ENCODE assay signal across 1 cellular context in the genomic region with DNA sequence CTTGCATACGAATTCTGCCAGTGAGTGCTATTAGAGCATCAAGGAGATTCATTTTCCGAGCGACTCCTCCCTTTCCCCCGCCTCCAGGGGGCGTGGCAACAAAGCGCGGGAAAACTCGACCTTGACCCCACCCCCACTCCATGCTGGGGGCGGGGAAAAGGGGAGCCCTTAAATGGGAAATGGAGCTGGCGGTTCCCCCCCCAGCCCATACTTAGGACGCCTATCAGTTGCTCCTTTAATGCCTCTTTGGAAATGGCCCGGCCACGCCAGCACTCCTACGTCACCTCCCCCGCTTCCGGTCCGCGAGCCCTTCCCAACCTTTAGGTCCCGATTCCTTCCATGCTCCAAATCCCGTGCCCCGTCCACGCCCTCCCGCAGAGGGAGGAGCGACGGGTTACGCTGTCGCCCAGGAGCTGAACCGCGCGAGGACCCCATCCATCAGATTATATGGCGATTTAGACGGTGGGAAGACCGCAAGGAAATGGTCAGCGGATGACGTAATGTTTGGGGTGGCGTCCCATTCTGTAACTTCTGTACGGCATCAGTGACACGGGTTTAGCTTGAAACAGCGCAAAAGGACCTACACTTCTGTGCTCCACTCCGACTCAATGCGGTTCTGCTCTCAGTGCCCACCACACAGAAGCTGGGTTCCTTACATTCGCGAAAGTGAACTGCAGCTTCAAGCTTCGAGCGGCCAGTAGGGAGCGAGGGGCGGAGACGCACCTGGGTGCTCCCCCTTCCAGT.
TF ChIP-seq lines count a peak whose summit lies in the region.

No MANE protein-coding gene starts in this region.

TF ChIP-seq in HepG2, 621 proteins besides CTCF, POLR2A, EP300 and RAD21 (continued from another document and continues in another):
- TF ChIP-seq, protein P1, sequence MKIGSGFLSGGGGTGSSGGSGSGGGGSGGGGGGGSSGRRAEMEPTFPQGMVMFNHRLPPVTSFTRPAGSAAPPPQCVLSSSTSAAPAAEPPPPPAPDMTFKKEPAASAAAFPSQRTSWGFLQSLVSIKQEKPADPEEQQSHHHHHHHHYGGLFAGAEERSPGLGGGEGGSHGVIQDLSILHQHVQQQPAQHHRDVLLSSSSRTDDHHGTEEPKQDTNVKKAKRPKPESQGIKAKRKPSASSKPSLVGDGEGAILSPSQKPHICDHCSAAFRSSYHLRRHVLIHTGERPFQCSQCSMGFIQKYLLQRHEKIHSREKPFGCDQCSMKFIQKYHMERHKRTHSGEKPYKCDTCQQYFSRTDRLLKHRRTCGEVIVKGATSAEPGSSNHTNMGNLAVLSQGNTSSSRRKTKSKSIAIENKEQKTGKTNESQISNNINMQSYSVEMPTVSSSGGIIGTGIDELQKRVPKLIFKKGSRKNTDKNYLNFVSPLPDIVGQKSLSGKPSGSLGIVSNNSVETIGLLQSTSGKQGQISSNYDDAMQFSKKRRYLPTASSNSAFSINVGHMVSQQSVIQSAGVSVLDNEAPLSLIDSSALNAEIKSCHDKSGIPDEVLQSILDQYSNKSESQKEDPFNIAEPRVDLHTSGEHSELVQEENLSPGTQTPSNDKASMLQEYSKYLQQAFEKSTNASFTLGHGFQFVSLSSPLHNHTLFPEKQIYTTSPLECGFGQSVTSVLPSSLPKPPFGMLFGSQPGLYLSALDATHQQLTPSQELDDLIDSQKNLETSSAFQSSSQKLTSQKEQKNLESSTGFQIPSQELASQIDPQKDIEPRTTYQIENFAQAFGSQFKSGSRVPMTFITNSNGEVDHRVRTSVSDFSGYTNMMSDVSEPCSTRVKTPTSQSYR (CRISPR knock-in tag; IDR thresholded peaks at IDR 0.05; ENCODE audit: borderline replicate concordance): peak; percentile 94
- TF ChIP-seq HDAC1 (CRISPR knock-in tag; IDR thresholded peaks at IDR 0.05) (peak; percentile 84), ZNF280D (CRISPR knock-in tag; IDR thresholded peaks at IDR 0.05) (0 out of 2 replicates have a peak, but pooled peaks have one; percentile 56), ZFP41 (CRISPR knock-in tag; IDR thresholded peaks at IDR 0.05; ENCODE audit: borderline replicate concordance) (no peak; the same call in 1 of the 2 replicates), REXO4 (CRISPR knock-in tag; IDR thresholded peaks at IDR 0.05; ENCODE audit: borderline replicate concordance) (no peak), MEIS2 (CRISPR knock-in tag; IDR thresholded peaks at IDR 0.05) (peak; percentile 2), MAFF (IDR thresholded peaks at IDR 0.05; ENCODE audit: low read depth, low read length) (no peak), ZBTB20 (CRISPR knock-in tag; IDR thresholded peaks at IDR 0.05; ENCODE audit: borderline replicate concordance, low read depth) (peak; percentile 77; the same call in 1 of the 2 replicates), KDM4B (CRISPR knock-in tag; IDR thresholded peaks at IDR 0.05) (no peak), NFE2L2 (IDR thresholded peaks at IDR 0.05; ENCODE audit: low read length) (no peak), ZKSCAN8 (CRISPR knock-in tag; IDR thresholded peaks at IDR 0.05; ENCODE audit: borderline replicate concordance) (no peak), NBN (conservative IDR thresholded peaks at IDR 0.05) (no peak), SATB2 (CRISPR knock-in tag; IDR thresholded peaks at IDR 0.05) (peak; percentile 55; the same call in 1 of the 2 replicates), ZNF253 (CRISPR knock-in tag; IDR thresholded peaks at IDR 0.05; ENCODE audit: borderline replicate concordance) (no peak; the same call in 1 of the 2 replicates), ZNF549 (CRISPR knock-in tag; IDR thresholded peaks at IDR 0.05) (no peak), NFIB (CRISPR knock-in tag; IDR thresholded peaks at IDR 0.05; ENCODE audit: borderline replicate concordance) (no peak), SP4 (CRISPR knock-in tag; IDR thresholded peaks at IDR 0.05) (peak; percentile 91), SNAPC2 (CRISPR knock-in tag; IDR thresholded peaks at IDR 0.05) (no peak; the same call in 1 of the 2 replicates), SMC3 (IDR thresholded peaks at IDR 0.05; ENCODE audit: low read length) (no peak), ZNF180 (CRISPR knock-in tag; IDR thresholded peaks at IDR 0.05; ENCODE audit: borderline replicate concordance, low read depth) (no peak), NFYB (CRISPR knock-in tag; IDR thresholded peaks at IDR 0.05) (no peak), GATA4 (IDR thresholded peaks at IDR 0.05; ENCODE audit: borderline replicate concordance, low read depth) (peak; percentile 14; the same call in 1 of the 2 replicates), THYN1 (CRISPR knock-in tag; IDR thresholded peaks at IDR 0.05; ENCODE audit: borderline replicate concordance, low read depth) (no peak), ZFP82 (CRISPR knock-in tag; IDR thresholded peaks at IDR 0.05; ENCODE audit: borderline replicate concordance) (0 out of 2 replicates have a peak, but pooled peaks have one; percentile 15), ZNF589 (CRISPR knock-in tag; conservative IDR thresholded peaks at IDR 0.05) (0 out of 2 replicates have a peak, but pooled peaks have one; percentile 59), KLF13 (CRISPR knock-in tag; IDR thresholded peaks at IDR 0.05) (no peak), ARNT2 (CRISPR knock-in tag; IDR thresholded peaks at IDR 0.05; ENCODE audit: low read depth) (peak; percentile 69; the same call in 1 of the 2 replicates), NR2F1 (CRISPR knock-in tag; IDR thresholded peaks at IDR 0.05) (peak in 1 of 2 experiments; percentile 83; a peak in 2 of 4 replicates)
- TF ChIP-seq, protein P2, sequence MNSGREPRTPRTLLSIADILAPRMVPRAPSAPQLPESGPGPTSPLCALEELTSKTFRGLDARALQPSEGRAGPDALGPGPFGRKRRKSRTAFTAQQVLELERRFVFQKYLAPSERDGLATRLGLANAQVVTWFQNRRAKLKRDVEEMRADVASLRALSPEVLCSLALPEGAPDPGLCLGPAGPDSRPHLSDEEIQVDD (CRISPR knock-in tag; IDR thresholded peaks at IDR 0.05; ENCODE audit: borderline replicate concordance): no peak
- TF ChIP-seq, protein P3, sequence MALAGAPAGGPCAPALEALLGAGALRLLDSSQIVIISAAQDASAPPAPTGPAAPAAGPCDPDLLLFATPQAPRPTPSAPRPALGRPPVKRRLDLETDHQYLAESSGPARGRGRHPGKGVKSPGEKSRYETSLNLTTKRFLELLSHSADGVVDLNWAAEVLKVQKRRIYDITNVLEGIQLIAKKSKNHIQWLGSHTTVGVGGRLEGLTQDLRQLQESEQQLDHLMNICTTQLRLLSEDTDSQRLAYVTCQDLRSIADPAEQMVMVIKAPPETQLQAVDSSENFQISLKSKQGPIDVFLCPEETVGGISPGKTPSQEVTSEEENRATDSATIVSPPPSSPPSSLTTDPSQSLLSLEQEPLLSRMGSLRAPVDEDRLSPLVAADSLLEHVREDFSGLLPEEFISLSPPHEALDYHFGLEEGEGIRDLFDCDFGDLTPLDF (CRISPR knock-in tag; IDR thresholded peaks at IDR 0.05): peak; percentile 96
- TF ChIP-seq, protein P4, sequence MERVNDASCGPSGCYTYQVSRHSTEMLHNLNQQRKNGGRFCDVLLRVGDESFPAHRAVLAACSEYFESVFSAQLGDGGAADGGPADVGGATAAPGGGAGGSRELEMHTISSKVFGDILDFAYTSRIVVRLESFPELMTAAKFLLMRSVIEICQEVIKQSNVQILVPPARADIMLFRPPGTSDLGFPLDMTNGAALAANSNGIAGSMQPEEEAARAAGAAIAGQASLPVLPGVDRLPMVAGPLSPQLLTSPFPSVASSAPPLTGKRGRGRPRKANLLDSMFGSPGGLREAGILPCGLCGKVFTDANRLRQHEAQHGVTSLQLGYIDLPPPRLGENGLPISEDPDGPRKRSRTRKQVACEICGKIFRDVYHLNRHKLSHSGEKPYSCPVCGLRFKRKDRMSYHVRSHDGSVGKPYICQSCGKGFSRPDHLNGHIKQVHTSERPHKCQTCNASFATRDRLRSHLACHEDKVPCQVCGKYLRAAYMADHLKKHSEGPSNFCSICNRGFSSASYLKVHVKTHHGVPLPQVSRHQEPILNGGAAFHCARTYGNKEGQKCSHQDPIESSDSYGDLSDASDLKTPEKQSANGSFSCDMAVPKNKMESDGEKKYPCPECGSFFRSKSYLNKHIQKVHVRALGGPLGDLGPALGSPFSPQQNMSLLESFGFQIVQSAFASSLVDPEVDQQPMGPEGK (CRISPR knock-in tag; IDR thresholded peaks at IDR 0.05): peak; percentile 79; the same call in 1 of the 2 replicates
- TF ChIP-seq, protein P5, sequence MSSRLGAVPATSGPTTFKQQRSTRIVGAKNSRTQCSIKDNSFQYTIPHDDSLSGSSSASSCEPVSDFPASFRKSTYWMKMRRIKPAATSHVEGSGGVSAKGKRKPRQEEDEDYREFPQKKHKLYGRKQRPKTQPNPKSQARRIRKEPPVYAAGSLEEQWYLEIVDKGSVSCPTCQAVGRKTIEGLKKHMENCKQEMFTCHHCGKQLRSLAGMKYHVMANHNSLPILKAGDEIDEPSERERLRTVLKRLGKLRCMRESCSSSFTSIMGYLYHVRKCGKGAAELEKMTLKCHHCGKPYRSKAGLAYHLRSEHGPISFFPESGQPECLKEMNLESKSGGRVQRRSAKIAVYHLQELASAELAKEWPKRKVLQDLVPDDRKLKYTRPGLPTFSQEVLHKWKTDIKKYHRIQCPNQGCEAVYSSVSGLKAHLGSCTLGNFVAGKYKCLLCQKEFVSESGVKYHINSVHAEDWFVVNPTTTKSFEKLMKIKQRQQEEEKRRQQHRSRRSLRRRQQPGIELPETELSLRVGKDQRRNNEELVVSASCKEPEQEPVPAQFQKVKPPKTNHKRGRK (CRISPR knock-in tag; IDR thresholded peaks at IDR 0.05): no peak
- TF ChIP-seq, protein P6, sequence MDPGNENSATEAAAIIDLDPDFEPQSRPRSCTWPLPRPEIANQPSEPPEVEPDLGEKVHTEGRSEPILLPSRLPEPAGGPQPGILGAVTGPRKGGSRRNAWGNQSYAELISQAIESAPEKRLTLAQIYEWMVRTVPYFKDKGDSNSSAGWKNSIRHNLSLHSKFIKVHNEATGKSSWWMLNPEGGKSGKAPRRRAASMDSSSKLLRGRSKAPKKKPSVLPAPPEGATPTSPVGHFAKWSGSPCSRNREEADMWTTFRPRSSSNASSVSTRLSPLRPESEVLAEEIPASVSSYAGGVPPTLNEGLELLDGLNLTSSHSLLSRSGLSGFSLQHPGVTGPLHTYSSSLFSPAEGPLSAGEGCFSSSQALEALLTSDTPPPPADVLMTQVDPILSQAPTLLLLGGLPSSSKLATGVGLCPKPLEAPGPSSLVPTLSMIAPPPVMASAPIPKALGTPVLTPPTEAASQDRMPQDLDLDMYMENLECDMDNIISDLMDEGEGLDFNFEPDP (CRISPR knock-in tag; conservative IDR thresholded peaks at IDR 0.05): no peak
- TF ChIP-seq, protein P7, sequence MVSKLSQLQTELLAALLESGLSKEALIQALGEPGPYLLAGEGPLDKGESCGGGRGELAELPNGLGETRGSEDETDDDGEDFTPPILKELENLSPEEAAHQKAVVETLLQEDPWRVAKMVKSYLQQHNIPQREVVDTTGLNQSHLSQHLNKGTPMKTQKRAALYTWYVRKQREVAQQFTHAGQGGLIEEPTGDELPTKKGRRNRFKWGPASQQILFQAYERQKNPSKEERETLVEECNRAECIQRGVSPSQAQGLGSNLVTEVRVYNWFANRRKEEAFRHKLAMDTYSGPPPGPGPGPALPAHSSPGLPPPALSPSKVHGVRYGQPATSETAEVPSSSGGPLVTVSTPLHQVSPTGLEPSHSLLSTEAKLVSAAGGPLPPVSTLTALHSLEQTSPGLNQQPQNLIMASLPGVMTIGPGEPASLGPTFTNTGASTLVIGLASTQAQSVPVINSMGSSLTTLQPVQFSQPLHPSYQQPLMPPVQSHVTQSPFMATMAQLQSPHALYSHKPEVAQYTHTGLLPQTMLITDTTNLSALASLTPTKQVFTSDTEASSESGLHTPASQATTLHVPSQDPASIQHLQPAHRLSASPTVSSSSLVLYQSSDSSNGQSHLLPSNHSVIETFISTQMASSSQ (IDR thresholded peaks at IDR 0.05; ENCODE audit: low read depth): peak; percentile 25; the same call in 1 of the 2 replicates
- TF ChIP-seq, protein P7 (CRISPR knock-in tag; IDR thresholded peaks at IDR 0.05; ENCODE audit: borderline replicate concordance): no peak; the same call in 1 of the 2 replicates
- TF ChIP-seq, protein P8, sequence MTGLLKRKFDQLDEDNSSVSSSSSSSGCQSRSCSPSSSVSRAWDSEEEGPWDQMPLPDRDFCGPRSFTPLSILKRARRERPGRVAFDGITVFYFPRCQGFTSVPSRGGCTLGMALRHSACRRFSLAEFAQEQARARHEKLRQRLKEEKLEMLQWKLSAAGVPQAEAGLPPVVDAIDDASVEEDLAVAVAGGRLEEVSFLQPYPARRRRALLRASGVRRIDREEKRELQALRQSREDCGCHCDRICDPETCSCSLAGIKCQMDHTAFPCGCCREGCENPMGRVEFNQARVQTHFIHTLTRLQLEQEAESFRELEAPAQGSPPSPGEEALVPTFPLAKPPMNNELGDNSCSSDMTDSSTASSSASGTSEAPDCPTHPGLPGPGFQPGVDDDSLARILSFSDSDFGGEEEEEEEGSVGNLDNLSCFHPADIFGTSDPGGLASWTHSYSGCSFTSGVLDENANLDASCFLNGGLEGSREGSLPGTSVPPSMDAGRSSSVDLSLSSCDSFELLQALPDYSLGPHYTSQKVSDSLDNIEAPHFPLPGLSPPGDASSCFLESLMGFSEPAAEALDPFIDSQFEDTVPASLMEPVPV (CRISPR knock-in tag; IDR thresholded peaks at IDR 0.05): peak; percentile 81; the same call in 1 of the 2 replicates
